Comparison of ENCODE assay signal across 8 cellular contexts in the genomic region with DNA sequence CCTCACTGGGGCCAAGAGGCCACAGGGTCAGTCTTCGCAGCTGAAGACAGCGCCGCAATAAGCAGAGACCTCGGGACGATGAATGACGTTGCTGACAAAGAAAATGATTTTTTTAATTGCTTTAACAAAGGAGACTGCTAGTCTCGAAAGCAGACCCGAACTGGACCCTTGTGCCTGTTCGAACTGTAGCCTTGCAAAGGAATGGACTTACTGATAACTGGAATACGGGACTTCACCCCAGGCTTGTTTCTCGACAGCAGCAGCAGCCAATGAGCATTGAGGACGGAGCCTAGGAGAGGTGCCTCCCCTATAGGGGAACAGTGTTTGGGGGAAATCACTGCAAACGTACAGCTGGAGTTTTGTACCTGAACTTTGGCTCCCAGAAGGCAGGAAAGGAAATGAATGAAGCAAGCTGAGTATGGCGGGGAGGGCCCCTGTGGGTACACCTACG. TPM values are rescaled to one million over a fixed set of nuclear protein-coding genes. Genes with fewer than 3 reads are reported as not detected.
A peak's percentile ranks its signal among the peaks of the same experiment; 100 is the strongest.
DNase-seq lines count a peak whose midpoint lies in the region; ATAC-seq and TF ChIP-seq lines count a peak whose summit lies in the region.

No MANE protein-coding gene starts in this region.

- no peaks in the 10 kb centered on the region for H3K27me3 Mint-ChIP-seq in stimulated activated naive CD8-positive, alpha-beta T cell treated with anti-CD3 and anti-CD28 coated beads, Interleukin-15, amount 100 ng/mL, for 72 hours

- H3K9me3 ChIP-seq in DOHH2 (ENCODE audit: control insufficient read depth, insufficient read depth, low read length): no peaks in the 10 kb centered on the region

- peaks cover 4% of the 10 kb centered on the region for H4K20me1 ChIP-seq in DOHH2 (ENCODE audit: control insufficient read depth, insufficient read depth, low read depth, low read length)
- H4K20me1 ChIP-seq in KMS-11 (ENCODE audit: insufficient read depth): peaks cover 7% of the 10 kb centered on the region; the same call in 1 of the 2 replicates

- H3K4me1 Mint-ChIP-seq in stimulated activated naive CD8-positive, alpha-beta T cell treated with anti-CD3 and anti-CD28 coated beads, Interleukin-15, amount 100 ng/mL, for 72 hours: peaks cover 44% of the 10 kb centered on the region

- no peaks in the 10 kb centered on the region for H3K9me2 ChIP-seq in DOHH2 (replicated peaks; ENCODE audit: control insufficient read depth, low read length)

- H3K4me1 ChIP-seq in DOHH2 (ENCODE audit: control insufficient read depth, low read length): peaks cover 46% of the 10 kb centered on the region
- H3K4me1 ChIP-seq in KMS-11 (ENCODE audit: low read depth, poor library complexity, severe bottlenecking): peaks cover 22% of the 10 kb centered on the region

- H3K27ac ChIP-seq in DOHH2 (ENCODE audit: low read depth, low read length) (peak overlapping the region; percentile 27; the same call in 1 of the 2 replicates), KMS-11 (no peak overlapping the region), brain microvascular endothelial cell (no peak overlapping the region), layer of hippocampus (ENCODE audit: low read depth, low read length) (peak overlapping the region; percentile 82)

- TF ChIP-seq CTCF in DOHH2 (IDR thresholded peaks at IDR 0.05; ENCODE audit: low read depth, low read length, poor library complexity, severe bottlenecking) (no peak), KMS-11 (conservative IDR thresholded peaks at IDR 0.05; ENCODE audit: low read depth, low read length) (no peak), brain microvascular endothelial cell (IDR thresholded peaks at IDR 0.05; ENCODE audit: low read depth, low read length, missing control alignments) (no peak)

- H2AFZ ChIP-seq in KMS-11 (ENCODE audit: low read depth): peak overlapping the region; percentile 57; the same call in 1 of the 2 replicates

- in situ Hi-C loops in brain microvascular endothelial cell (cut with HindIII; ENCODE audit: low pct_ligation_motif_present, low sequenced_read_pairs): no loop called here

- no peak overlapping the region; the same call in 1 of the 2 replicates for H3K9ac ChIP-seq in KMS-11

- H3K4me3 Mint-ChIP-seq in stimulated activated naive CD8-positive, alpha-beta T cell treated with anti-CD3 and anti-CD28 coated beads, Interleukin-15, amount 100 ng/mL, for 72 hours: peak overlapping the region; percentile 90 to 93

- H3K4me3 ChIP-seq in DOHH2 (ENCODE audit: low read length) (peak overlapping the region; percentile 86), KMS-11 (IDR thresholded peaks at IDR 0.05; ENCODE audit: insufficient read depth, low read depth, low read length) (no peak overlapping the region), brain microvascular endothelial cell (ENCODE audit: low read depth, low read length) (peak overlapping the region; percentile 64)

- no peak for DNase-seq in brain microvascular endothelial cell
- DNase-seq in stimulated activated naive CD8-positive, alpha-beta T cell treated with anti-CD3 and anti-CD28 coated beads, Interleukin-15, amount 100 ng/mL, for 72 hours: peak in 1 of 2 donors; percentile 34
- no peak for DNase-seq in SHP77 treated with DMSO at 0.1 percent for 48 hours (lab: John Stamatoyannopoulos, UW)

- peaks cover 5% of the 10 kb centered on the region for H3F3A ChIP-seq in DOHH2 (ENCODE audit: control insufficient read depth, insufficient read depth)

- H3K27me3 ChIP-seq in DOHH2 (ENCODE audit: control insufficient read depth, low read length) (no peaks in the 10 kb centered on the region), KMS-11 (ENCODE audit: insufficient read depth, low read depth) (no peaks in the 10 kb centered on the region), brain microvascular endothelial cell (replicated peaks) (no peaks in the 10 kb centered on the region), layer of hippocampus (ENCODE audit: control insufficient read depth, insufficient read depth, low read length) (no peaks in the 10 kb centered on the region)

- peak overlapping the region; percentile 92 to 97 for H3K27ac Mint-ChIP-seq in stimulated activated naive CD8-positive, alpha-beta T cell treated with anti-CD3 and anti-CD28 coated beads, Interleukin-15, amount 100 ng/mL, for 72 hours

- peak; percentile 16 for ATAC-seq in stimulated activated naive CD8-positive, alpha-beta T cell treated with anti-CD3 and anti-CD28 coated beads, Interleukin-15, amount 100 ng/mL, for 72 hours
- ATAC-seq in HG03139 (IDR thresholded peaks at IDR 0.05; ENCODE audit: unreplicated experiment): no peak
- ATAC-seq in esophagus mucosa: no peak

- no peaks in the 10 kb centered on the region for H3K9me3 Mint-ChIP-seq in stimulated activated naive CD8-positive, alpha-beta T cell treated with anti-CD3 and anti-CD28 coated beads, Interleukin-15, amount 100 ng/mL, for 72 hours

- H3K36me3 ChIP-seq in DOHH2 (ENCODE audit: control insufficient read depth, low read length) (peaks cover 19% of the 10 kb centered on the region), KMS-11 (ENCODE audit: insufficient read depth) (no peaks in the 10 kb centered on the region), brain microvascular endothelial cell (replicated peaks) (no peaks in the 10 kb centered on the region)

- H3K79me2 ChIP-seq in DOHH2 (ENCODE audit: control insufficient read depth, low read length) (peaks cover 33% of the 10 kb centered on the region), KMS-11 (ENCODE audit: insufficient read depth, low read depth) (peaks cover 23% of the 10 kb centered on the region)

- peak overlapping the region; percentile 99 for H3K4me2 ChIP-seq in DOHH2 (ENCODE audit: low read length)
- H3K4me2 ChIP-seq in KMS-11: peak overlapping the region; percentile 78

RNA-seq across cellular contexts. Expression of a gene that starts 1.3 kb away (rescaled TPM):
- 7.7 TPM for total RNA-seq in esophagus mucosa

RNA-seq across cellular contexts. Expression of a gene that starts 55.3 kb away (rescaled TPM):
- total RNA-seq in esophagus mucosa: 28.7 TPM

Comparison
In these comparisons a context has a peak if more than half of its experiments do, and no peak if none do; other contexts are left out.
1. H3K27ac ChIP-seq: peak in DOHH2 (single experiment) and layer of hippocampus (single experiment); none in KMS-11 (single experiment) and brain microvascular endothelial cell (single experiment).